12 cellular contexts compared by ENCODE assay signal in the genomic region with DNA sequence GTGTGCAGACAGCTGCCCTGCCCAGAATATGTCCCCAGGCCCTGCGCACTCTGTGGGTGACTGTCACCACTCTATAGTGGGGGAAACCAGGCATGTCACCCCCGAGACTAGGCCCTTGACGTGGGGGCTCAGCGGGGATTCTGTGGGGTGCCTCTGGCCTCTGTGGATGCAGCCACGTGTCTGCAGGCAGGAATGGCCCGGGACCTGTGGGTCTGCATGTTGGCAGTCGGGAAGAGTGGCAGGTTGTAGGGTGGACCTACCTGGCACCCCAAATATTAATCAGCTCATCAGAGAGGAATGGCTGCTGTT. TPM values are rescaled to one million over a fixed set of nuclear protein-coding genes. Genes with fewer than 3 reads are reported as not detected.
DNase-seq lines count a peak whose midpoint lies in the region; FAIRE-seq and TF ChIP-seq lines count a peak whose summit lies in the region.
"Had no signal": no experiment of that assay in that cellular context is flagged by ENCODE, and none has a peak within 500 bp of the region (broad histone marks: within the 10 kb centered on the region; RNA-seq: fewer than 3 reads in every experiment).

No MANE protein-coding gene starts in this region.

- H3K4me1 ChIP-seq in CD8-positive, alpha-beta memory T cell (ENCODE audit: insufficient read depth, low read length): peaks cover 61% of the 10 kb centered on the region
- H3K4me1 ChIP-seq in Peyer's patch: peaks cover 0 to 28% (median 6%) of the 10 kb centered on the region in 4 donors
- peaks cover 19% of the 10 kb centered on the region for H3K4me1 ChIP-seq in endothelial cell of umbilical vein (ENCODE audit: control insufficient read depth, extremely low read depth, insufficient read depth, low read length)
- H3K4me1 ChIP-seq in Karpas-422 (ENCODE audit: low read length): no peaks in the 10 kb centered on the region
- H3K4me1 ChIP-seq in GM23248 (ENCODE audit: insufficient read depth): peaks cover 5% of the 10 kb centered on the region

- H3K9me3 Mint-ChIP-seq in CD8-positive, alpha-beta memory T cell: peaks cover 0 to 2% (median 0%) of the 10 kb centered on the region in 5 donors
- H3K9me3 Mint-ChIP-seq in osteocyte (ENCODE audit: unreplicated experiment): no peaks in the 10 kb centered on the region

- H3K36me3 Mint-ChIP-seq in CD8-positive, alpha-beta memory T cell: peaks cover 18 to 50% (median 30%) of the 10 kb centered on the region in 3 donors
- H3K36me3 Mint-ChIP-seq in osteocyte (ENCODE audit: unreplicated experiment): peaks cover 2% of the 10 kb centered on the region

- no peaks in the 10 kb centered on the region for H3K9me3 ChIP-seq in CD8-positive, alpha-beta memory T cell (ENCODE audit: low read length)
- no peaks in the 10 kb centered on the region for H3K9me3 ChIP-seq in Peyer's patch
- H3K9me3 ChIP-seq in endothelial cell of umbilical vein (replicated peaks; ENCODE audit: control insufficient read depth, insufficient read depth, low read length): no peaks in the 10 kb centered on the region
- no peaks in the 10 kb centered on the region for H3K9me3 ChIP-seq in Karpas-422 (ENCODE audit: low read length)
- H3K9me3 ChIP-seq in GM23248 (ENCODE audit: low read depth): no peaks in the 10 kb centered on the region

- H3K4me3 Mint-ChIP-seq in CD8-positive, alpha-beta memory T cell: peak overlapping the region; percentile 98 to 100 (median 100)
- no peak overlapping the region for H3K4me3 Mint-ChIP-seq in osteocyte (ENCODE audit: unreplicated experiment)

- H4K20me1 ChIP-seq in endothelial cell of umbilical vein (replicated peaks; ENCODE audit: control insufficient read depth, extremely low read depth, insufficient read depth, low read length) (no peaks in the 10 kb centered on the region), Karpas-422 (ENCODE audit: insufficient read depth, low read depth, low read length) (no peaks in the 10 kb centered on the region), GM23248 (ENCODE audit: insufficient read depth) (no peaks in the 10 kb centered on the region)

- no peak overlapping the region for H2AFZ ChIP-seq in endothelial cell of umbilical vein (ENCODE audit: low read depth, low read length)
- H2AFZ ChIP-seq in Karpas-422 (ENCODE audit: low read length): no peak overlapping the region
- H2AFZ ChIP-seq in GM23248: no peak overlapping the region

- TF ChIP-seq CTCF in Peyer's patch (IDR thresholded peaks at IDR 0.05) (no peak), endothelial cell of umbilical vein (IDR thresholded peaks at IDR 0.05; ENCODE audit: extremely low read depth in 1 of 2, insufficient read depth in 1 of 2, low read depth in 1 of 2, low read length in 2 of 2) (no peak), osteocyte (IDR thresholded peaks at IDR 0.05) (no peak)

- intact Hi-C loops in endothelial cell of umbilical vein (cut with micrococcal nuclease): no loop called here

- H3K4me1 Mint-ChIP-seq in CD8-positive, alpha-beta memory T cell: peaks cover 57 to 80% (median 73%) of the 10 kb centered on the region in 3 donors
- H3K4me1 Mint-ChIP-seq in osteocyte (ENCODE audit: unreplicated experiment): peaks cover 7% of the 10 kb centered on the region

- no peak for FAIRE-seq in endothelial cell of umbilical vein (lab: Jason Lieb, UNC)
- FAIRE-seq: H54 had no signal

- H3K36me3 ChIP-seq in CD8-positive, alpha-beta memory T cell (ENCODE audit: insufficient read depth, low read length): peaks cover 19% of the 10 kb centered on the region
- H3K36me3 ChIP-seq in Peyer's patch (peaks cover 0 to 18% (median 0%) of the 10 kb centered on the region in 3 donors), endothelial cell of umbilical vein (ENCODE audit: control insufficient read depth in 2 of 2, extremely low read depth in 1 of 2, insufficient read depth in 2 of 2, low read length in 2 of 2) (peaks cover 0 to 9% of the 10 kb centered on the region in 2 experiments), Karpas-422 (ENCODE audit: insufficient read depth, low read length) (no peaks in the 10 kb centered on the region), GM23248 (ENCODE audit: low read depth) (no peaks in the 10 kb centered on the region)

- no peaks in the 10 kb centered on the region for H3F3A ChIP-seq in GM23248 (ENCODE audit: insufficient read depth)

- H3K27me3 Mint-ChIP-seq in CD8-positive, alpha-beta memory T cell: no peaks in the 10 kb centered on the region
- no peaks in the 10 kb centered on the region for H3K27me3 Mint-ChIP-seq in osteocyte (ENCODE audit: unreplicated experiment)

- H3K27ac ChIP-seq in CD8-positive, alpha-beta memory T cell (ENCODE audit: low read depth, low read length): peak overlapping the region; percentile 81
- H3K27ac ChIP-seq in Peyer's patch: peak overlapping the region; percentile 79 to 92 (median 85)
- H3K27ac ChIP-seq in endothelial cell of umbilical vein (ENCODE audit: insufficient read depth, low read depth, low read length): peak overlapping the region; percentile 94
- no peak overlapping the region for H3K27ac ChIP-seq in Karpas-422 (ENCODE audit: low read length)
- no peak overlapping the region for H3K27ac ChIP-seq in GM23248

- no peak for DNase-seq in CD8-positive, alpha-beta memory T cell
- DNase-seq in Peyer's patch (no peak), endothelial cell of umbilical vein (ENCODE audit: low read depth, low spot score) (no peak), osteocyte (ENCODE audit: extremely low spot score, unreplicated experiment) (no peak), GF-D8 (lab: John Stamatoyannopoulos, UW) (no peak), Karpas-422 (no peak), G401 (ENCODE audit: low spot score) (no peak), GM23248 (no peak)
- DNase-seq: NCI-H1048, PC-3 had no signal

- CTCF ChIA-PET in CD8-positive, alpha-beta memory T cell (lab: Charles Lee): interaction anchor here (0.7 to 10.5 kb wide), 6 partner anchors 11 to 66 kb away, joined by 3 to 99 read pairs (median 8); no protein-coding TSS in a partner anchor
- CTCF ChIA-PET in endothelial cell of umbilical vein (lab: Charles Lee): no interaction called here

- BruUV-seq in endothelial cell of umbilical vein (replicated peaks; lab: Mats Ljungman, UMichigan): no TSS peak

- peak overlapping the region; percentile 94 for H3K9ac ChIP-seq in endothelial cell of umbilical vein (replicated peaks; ENCODE audit: extremely low read depth, insufficient read depth, low read length)
- no peak overlapping the region for H3K9ac ChIP-seq in Karpas-422 (ENCODE audit: low read length)
- H3K9ac ChIP-seq in GM23248: no peak overlapping the region

- H3K79me2 ChIP-seq in endothelial cell of umbilical vein (ENCODE audit: control insufficient read depth, insufficient read depth, low read length) (peaks cover 4% of the 10 kb centered on the region), Karpas-422 (ENCODE audit: low read length) (no peaks in the 10 kb centered on the region), GM23248 (ENCODE audit: insufficient read depth) (no peaks in the 10 kb centered on the region)

- dilution Hi-C loops in endothelial cell of umbilical vein (cut with MboI; ENCODE audit: extremely low pct_ligation_motif_present, low sequenced_read_pairs): no loop called here

- H3K27ac Mint-ChIP-seq in CD8-positive, alpha-beta memory T cell: peak overlapping the region; percentile 88 to 99 (median 96)
- H3K27ac Mint-ChIP-seq in osteocyte (ENCODE audit: unreplicated experiment): peak overlapping the region; percentile 47

- TF ChIP-seq POLR2A in Peyer's patch (IDR thresholded peaks at IDR 0.05): no peak
- no peak for TF ChIP-seq POLR2A in endothelial cell of umbilical vein (IDR thresholded peaks at IDR 0.05; ENCODE audit: low read depth, low read length)

- no peaks in the 10 kb centered on the region for H3K9me2 ChIP-seq in Karpas-422 (replicated peaks; ENCODE audit: insufficient read depth, low read length)
- no peaks in the 10 kb centered on the region for H3K9me2 ChIP-seq in GM23248 (ENCODE audit: insufficient read depth)

- in situ Hi-C loops in G401 (cut with HindIII; ENCODE audit: low sequenced_read_pairs): no loop called here
- in situ Hi-C loops in GM23248 (cut with MboI): no loop called here

- H3K4me3 ChIP-seq in CD8-positive, alpha-beta memory T cell (ENCODE audit: low read length): peak overlapping the region; percentile 92
- H3K4me3 ChIP-seq in Peyer's patch (peak overlapping the region; percentile 38 to 67 (median 58)), endothelial cell of umbilical vein (replicated peaks in 1 of 3; ENCODE audit: insufficient read depth in 1 of 3, low read depth in 1 of 3, low read length in 3 of 3) (peak overlapping the region in 2 of 3 experiments; percentile 40 to 54), Karpas-422 (ENCODE audit: low read length) (no peak overlapping the region), GM23248 (no peak overlapping the region)

- WGBS in GM23248 (ENCODE audit: low coverage in 1 of 2, low lambda C conversion rate in 2 of 2, missing lambda C conversion rate in 2 of 2), 2 experiments: 79 to 86% methylated on average over 7 of the region's 7 CpGs

- no peaks in the 10 kb centered on the region for H3K9me1 ChIP-seq in endothelial cell of umbilical vein (replicated peaks; ENCODE audit: control insufficient read depth, extremely low read depth, insufficient read depth, low read length)

- H3K27me3 ChIP-seq in CD8-positive, alpha-beta memory T cell (ENCODE audit: insufficient read depth, low read length, poor library complexity, severe bottlenecking): no peaks in the 10 kb centered on the region
- no peaks in the 10 kb centered on the region for H3K27me3 ChIP-seq in Peyer's patch
- no peaks in the 10 kb centered on the region for H3K27me3 ChIP-seq in endothelial cell of umbilical vein (ENCODE audit: control insufficient read depth in 2 of 2, insufficient read depth in 2 of 2, low read length in 2 of 2)
- H3K27me3 ChIP-seq in Karpas-422 (ENCODE audit: low read length): no peaks in the 10 kb centered on the region
- 0 out of 2 replicates have a peak, but pooled peaks cover 5% of the 10 kb centered on the region for H3K27me3 ChIP-seq in GM23248 (replicated peaks; ENCODE audit: insufficient read depth)

- peak overlapping the region; percentile 66 for H3K4me2 ChIP-seq in endothelial cell of umbilical vein (ENCODE audit: insufficient read depth, low read length)
- no peak overlapping the region for H3K4me2 ChIP-seq in Karpas-422 (ENCODE audit: low read depth, low read length, poor library complexity, severe bottlenecking)
- no peak overlapping the region for H3K4me2 ChIP-seq in GM23248 (ENCODE audit: unreplicated experiment)

- POLR2A ChIA-PET in CD8-positive, alpha-beta memory T cell (lab: Charles Lee): interaction anchor here (1.0 to 5.2 kb wide), 7 partner anchors 10 to 92 kb away, joined by 3 to 53 read pairs (median 4); partner anchors contain the start of gene ZSCAN10
- POLR2A ChIA-PET in endothelial cell of umbilical vein (lab: Charles Lee): interaction anchor here (0.5 kb wide), 1 partner anchor 41 kb away, joined by 5 read pairs; no protein-coding TSS in a partner anchor

RNA-seq across cellular contexts. Expression of gene IL32, which starts 1.0 kb away (rescaled TPM):
- 100 to 1,000 TPM; 975 to 992 TPM for total RNA-seq in CD8-positive, alpha-beta memory T cell
- polyA plus RNA-seq in CD8-positive, alpha-beta memory T cell: 3,843 TPM
- total RNA-seq in Peyer's patch: 100 to 1,000 TPM in 3 of 4 donors, 10 to 100 TPM in 1; 93.3 to 676 (median 590) TPM
- 55.7 and 127 TPM in 2 replicates for total RNA-seq in endothelial cell of umbilical vein
- polyA plus RNA-seq in endothelial cell of umbilical vein: 336 and 493 TPM in 2 replicates
- 252 and 322 TPM in 2 replicates for polyA plus RNA-seq in endothelial cell of umbilical vein (2011; cell fraction: cytosol; rRNA removed)
- 154 and 214 TPM in 2 replicates for polyA plus RNA-seq in endothelial cell of umbilical vein (2011; cell fraction: nucleus; rRNA removed)
- polyA plus RNA-seq in endothelial cell of umbilical vein (2012): 194 and 480 TPM in 2 replicates
- polyA minus RNA-seq in endothelial cell of umbilical vein: 105 and 133 TPM in 2 replicates
- polyA minus RNA-seq in endothelial cell of umbilical vein (2011; cell fraction: cytosol; rRNA and poly(A)+ RNA removed): 6.2 TPM
- polyA minus RNA-seq in endothelial cell of umbilical vein (2011; cell fraction: nucleus; rRNA and poly(A)+ RNA removed): 41.2 and 59.8 TPM in 2 replicates
- 8.8 and 13.2 TPM in 2 replicates for total RNA-seq in osteocyte
- total RNA-seq in Karpas-422 (2014; rRNA removed; shearing (Covaris generic); ENCODE audit: low replicate concordance): not detected in 2 replicates
- total RNA-seq in G401 (2014; rRNA removed; shearing (Covaris generic)): 17.4 and 22.8 TPM in 2 replicates
- total RNA-seq in GM23248 (2014; rRNA removed; shearing (Covaris generic)): 0.76 TPM in 1 of 2 replicates, not detected in the other
- 0.56 and 1.0 TPM in 2 replicates for polyA plus RNA-seq in GM23248 (2016; fragmentation: Nextera tagmentation; extraction: Ambion mirVana)

RNA-seq across cellular contexts. Expression of gene MMP25, which starts 20.0 kb away (rescaled TPM):
- total RNA-seq in CD8-positive, alpha-beta memory T cell: 1 to 10 TPM; 1.5 to 1.9 TPM
- 0.90 TPM for polyA plus RNA-seq in CD8-positive, alpha-beta memory T cell
- 1 to 10 TPM in 3 of 4 donors, not detected in 1; 1.4 to 3.3 (median 2.4) TPM for total RNA-seq in Peyer's patch
- 0.21 and 0.35 TPM in 2 replicates for total RNA-seq in endothelial cell of umbilical vein
- 0.08 and 0.13 TPM in 2 replicates for polyA plus RNA-seq in endothelial cell of umbilical vein
- 0.03 and 0.04 TPM in 2 replicates for polyA plus RNA-seq in endothelial cell of umbilical vein (2011; cell fraction: cytosol; rRNA removed)
- not detected in 2 replicates for polyA plus RNA-seq in endothelial cell of umbilical vein (2011; cell fraction: nucleus; rRNA removed)
- 0.37 and 0.94 TPM in 2 replicates for polyA plus RNA-seq in endothelial cell of umbilical vein (2012)
- 0.07 and 0.08 TPM in 2 replicates for polyA minus RNA-seq in endothelial cell of umbilical vein
- not detected for polyA minus RNA-seq in endothelial cell of umbilical vein (2011; cell fraction: cytosol; rRNA and poly(A)+ RNA removed)
- polyA minus RNA-seq in endothelial cell of umbilical vein (2011; cell fraction: nucleus; rRNA and poly(A)+ RNA removed): 0.10 TPM in 1 of 2 replicates, not detected in the other
- 3.0 and 3.6 TPM in 2 replicates for total RNA-seq in osteocyte
- total RNA-seq in Karpas-422 (2014; rRNA removed; shearing (Covaris generic); ENCODE audit: low replicate concordance): 0.15 and 0.47 TPM in 2 replicates
- 0.95 and 2.9 TPM in 2 replicates for total RNA-seq in G401 (2014; rRNA removed; shearing (Covaris generic))
- total RNA-seq in GM23248 (2014; rRNA removed; shearing (Covaris generic)): not detected in 2 replicates
- 0.16 and 0.23 TPM in 2 replicates for polyA plus RNA-seq in GM23248 (2016; fragmentation: Nextera tagmentation; extraction: Ambion mirVana)
- total RNA-seq: chondrocyte had no signal

RNA-seq across cellular contexts. Expression of gene BICDL2, which starts 29.6 kb away (rescaled TPM):
- total RNA-seq in CD8-positive, alpha-beta memory T cell: not detected
- not detected for polyA plus RNA-seq in CD8-positive, alpha-beta memory T cell
- total RNA-seq in Peyer's patch: 100 to 1,000 TPM in 2 of 4 donors, 10 to 100 TPM in 2; 44.6 to 126 (median 93.8) TPM
- not detected in 2 replicates for total RNA-seq in endothelial cell of umbilical vein
- polyA plus RNA-seq in endothelial cell of umbilical vein: not detected in 2 replicates
- polyA plus RNA-seq in endothelial cell of umbilical vein (2011; cell fraction: cytosol; rRNA removed): not detected in 2 replicates
- not detected in 2 replicates for polyA plus RNA-seq in endothelial cell of umbilical vein (2011; cell fraction: nucleus; rRNA removed)
- not detected in 2 replicates for polyA plus RNA-seq in endothelial cell of umbilical vein (2012)
- not detected in 2 replicates for polyA minus RNA-seq in endothelial cell of umbilical vein
- not detected for polyA minus RNA-seq in endothelial cell of umbilical vein (2011; cell fraction: cytosol; rRNA and poly(A)+ RNA removed)
- not detected in 2 replicates for polyA minus RNA-seq in endothelial cell of umbilical vein (2011; cell fraction: nucleus; rRNA and poly(A)+ RNA removed)
- not detected in 2 replicates for total RNA-seq in osteocyte
- not detected in 2 replicates for total RNA-seq in Karpas-422 (2014; rRNA removed; shearing (Covaris generic); ENCODE audit: low replicate concordance)
- 1.1 and 1.2 TPM in 2 replicates for total RNA-seq in G401 (2014; rRNA removed; shearing (Covaris generic))
- 0.11 TPM in 1 of 2 replicates, not detected in the other for total RNA-seq in GM23248 (2014; rRNA removed; shearing (Covaris generic))
- polyA plus RNA-seq in GM23248 (2016; fragmentation: Nextera tagmentation; extraction: Ambion mirVana): 0.30 and 0.63 TPM in 2 replicates
- total RNA-seq: chondrocyte had no signal

RNA-seq across cellular contexts. Expression of gene ZSCAN10, which starts 32.7 kb away (rescaled TPM):
- under 1 TPM in 1 of 2 experiments, not detected in 1; 0.15 TPM for total RNA-seq in CD8-positive, alpha-beta memory T cell
- not detected for polyA plus RNA-seq in CD8-positive, alpha-beta memory T cell
- total RNA-seq in Peyer's patch: not detected
- total RNA-seq in endothelial cell of umbilical vein: not detected in 2 replicates
- polyA plus RNA-seq in endothelial cell of umbilical vein: 0.08 TPM in 1 of 2 replicates, not detected in the other
- not detected in 2 replicates for polyA plus RNA-seq in endothelial cell of umbilical vein (2011; cell fraction: cytosol; rRNA removed)
- polyA plus RNA-seq in endothelial cell of umbilical vein (2011; cell fraction: nucleus; rRNA removed): not detected in 2 replicates
- polyA plus RNA-seq in endothelial cell of umbilical vein (2012): not detected in 2 replicates
- polyA minus RNA-seq in endothelial cell of umbilical vein: not detected in 2 replicates
- polyA minus RNA-seq in endothelial cell of umbilical vein (2011; cell fraction: cytosol; rRNA and poly(A)+ RNA removed): not detected
- not detected in 2 replicates for polyA minus RNA-seq in endothelial cell of umbilical vein (2011; cell fraction: nucleus; rRNA and poly(A)+ RNA removed)
- total RNA-seq in osteocyte: not detected in 2 replicates
- total RNA-seq in Karpas-422 (2014; rRNA removed; shearing (Covaris generic); ENCODE audit: low replicate concordance): not detected in 2 replicates
- total RNA-seq in G401 (2014; rRNA removed; shearing (Covaris generic)): 11.2 and 17.3 TPM in 2 replicates
- total RNA-seq in GM23248 (2014; rRNA removed; shearing (Covaris generic)): not detected in 2 replicates
- 0.08 TPM in 1 of 2 replicates, not detected in the other for polyA plus RNA-seq in GM23248 (2016; fragmentation: Nextera tagmentation; extraction: Ambion mirVana)
- total RNA-seq: chondrocyte, PC-3 had no signal

RNA-seq across cellular contexts. Expression of gene THOC6, which starts 42.6 kb away (rescaled TPM):
- total RNA-seq in CD8-positive, alpha-beta memory T cell: 10 to 100 TPM; 56.8 to 59.4 TPM
- 46.2 TPM for polyA plus RNA-seq in CD8-positive, alpha-beta memory T cell
- total RNA-seq in Peyer's patch: 10 to 100 TPM in 3 of 4 donors, 1 to 10 TPM in 1; 9.6 to 64.4 (median 27.1) TPM
- 23.9 and 24.1 TPM in 2 replicates for total RNA-seq in endothelial cell of umbilical vein
- polyA plus RNA-seq in endothelial cell of umbilical vein: 36.9 and 39.3 TPM in 2 replicates
- 22.8 and 26.8 TPM in 2 replicates for polyA plus RNA-seq in endothelial cell of umbilical vein (2011; cell fraction: cytosol; rRNA removed)
- polyA plus RNA-seq in endothelial cell of umbilical vein (2011; cell fraction: nucleus; rRNA removed): 87.1 and 88.5 TPM in 2 replicates
- 20.0 and 23.2 TPM in 2 replicates for polyA plus RNA-seq in endothelial cell of umbilical vein (2012)
- polyA minus RNA-seq in endothelial cell of umbilical vein: 20.0 and 24.7 TPM in 2 replicates
- 40.6 TPM for polyA minus RNA-seq in endothelial cell of umbilical vein (2011; cell fraction: cytosol; rRNA and poly(A)+ RNA removed)
- polyA minus RNA-seq in endothelial cell of umbilical vein (2011; cell fraction: nucleus; rRNA and poly(A)+ RNA removed): 11.1 and 13.9 TPM in 2 replicates
- 36.6 and 40.1 TPM in 2 replicates for total RNA-seq in osteocyte
- 20.0 and 35.8 TPM in 2 replicates for total RNA-seq in Karpas-422 (2014; rRNA removed; shearing (Covaris generic); ENCODE audit: low replicate concordance)
- 106 and 120 TPM in 2 replicates for total RNA-seq in G401 (2014; rRNA removed; shearing (Covaris generic))
- total RNA-seq in GM23248 (2014; rRNA removed; shearing (Covaris generic)): 12.3 and 17.7 TPM in 2 replicates
- polyA plus RNA-seq in GM23248 (2016; fragmentation: Nextera tagmentation; extraction: Ambion mirVana): 18.1 and 22.4 TPM in 2 replicates

Comparison
In these comparisons a context has a peak if more than half of its experiments do, and no peak if none do; other contexts are left out.
1. H3K27ac ChIP-seq: peak in CD8-positive, alpha-beta memory T cell (single experiment), Peyer's patch (4 of 4) and endothelial cell of umbilical vein (single experiment); none in Karpas-422 (single experiment) and GM23248 (single experiment).
2. H3K4me3 ChIP-seq: peak in CD8-positive, alpha-beta memory T cell (single experiment), Peyer's patch (4 of 4) and endothelial cell of umbilical vein (2 of 3); none in Karpas-422 (single experiment) and GM23248 (single experiment).
3. RNA of gene BICDL2, which starts 29.6 kb away (total RNA-seq): 44.6 to 126 TPM in Peyer's patch; 1.1 to 1.2 TPM in G401, 0.11 TPM in GM23248, not detected in CD8-positive, alpha-beta memory T cell, not detected in endothelial cell of umbilical vein, not detected in osteocyte and not detected in Karpas-422; every median in the first group is over 10 times any median in the second.